1 cellular context compared by ENCODE assay signal in the genomic region with DNA sequence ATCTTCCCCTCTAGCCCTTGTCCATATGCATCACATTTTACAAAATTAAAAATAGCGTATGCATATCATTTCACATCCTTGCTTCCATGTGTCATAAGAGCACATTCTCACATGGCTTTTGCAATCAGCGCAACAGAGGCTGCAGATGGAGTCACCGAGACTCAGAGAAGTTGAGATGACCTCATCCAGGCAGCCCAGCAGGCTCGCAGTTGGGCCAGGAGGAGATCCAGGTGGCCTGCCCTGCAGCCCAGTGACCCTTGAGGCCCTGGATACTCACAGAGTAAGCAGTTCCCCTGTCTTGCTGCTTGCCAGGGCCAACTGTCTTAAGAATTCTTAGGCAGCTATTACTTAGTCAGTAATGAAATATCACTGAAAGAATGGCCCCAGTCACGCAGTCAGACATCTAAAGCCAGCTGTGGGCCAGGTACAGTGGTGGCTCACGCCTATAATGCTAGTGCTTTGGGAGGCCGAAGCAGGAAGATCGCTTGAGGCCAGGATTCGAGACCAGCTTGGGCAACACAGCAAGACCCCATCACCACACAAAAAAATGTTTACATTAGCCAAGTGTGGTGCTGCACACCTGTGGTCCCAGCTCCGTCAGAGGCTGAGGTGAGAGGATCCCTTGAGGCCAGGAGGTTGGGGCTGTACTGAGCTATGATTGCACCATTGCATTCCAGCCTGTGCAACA.
TF ChIP-seq lines count a peak whose summit lies in the region.

No MANE protein-coding gene starts in this region.

TF ChIP-seq in GM23338, 12 proteins besides CTCF, POLR2A, EP300 and RAD21 (continued from another document):
- TF ChIP-seq, protein P1, sequence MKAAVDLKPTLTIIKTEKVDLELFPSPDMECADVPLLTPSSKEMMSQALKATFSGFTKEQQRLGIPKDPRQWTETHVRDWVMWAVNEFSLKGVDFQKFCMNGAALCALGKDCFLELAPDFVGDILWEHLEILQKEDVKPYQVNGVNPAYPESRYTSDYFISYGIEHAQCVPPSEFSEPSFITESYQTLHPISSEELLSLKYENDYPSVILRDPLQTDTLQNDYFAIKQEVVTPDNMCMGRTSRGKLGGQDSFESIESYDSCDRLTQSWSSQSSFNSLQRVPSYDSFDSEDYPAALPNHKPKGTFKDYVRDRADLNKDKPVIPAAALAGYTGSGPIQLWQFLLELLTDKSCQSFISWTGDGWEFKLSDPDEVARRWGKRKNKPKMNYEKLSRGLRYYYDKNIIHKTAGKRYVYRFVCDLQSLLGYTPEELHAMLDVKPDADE (IDR thresholded peaks at IDR 0.05), result no peak
- TF ChIP-seq JUNB (IDR thresholded peaks at IDR 0.05; ENCODE audit: unreplicated experiment) (no peak), NANOG (IDR thresholded peaks at IDR 0.05; ENCODE audit: borderline replicate concordance) (no peak), STAT1 (IDR thresholded peaks at IDR 0.05; ENCODE audit: unreplicated experiment) (no peak), ZNF331 (CRISPR knock-in tag; IDR thresholded peaks at IDR 0.05; ENCODE audit: low read depth) (no peak), EZH2 (IDR thresholded peaks at IDR 0.05; ENCODE audit: low read depth, unreplicated experiment) (no peak)
